In genomic region chr1:217063065-217063908, GRCh38 we compare ENCODE assay signal across 15 cellular contexts.
"Had no signal": no experiment of that assay in that cellular context is flagged by ENCODE, and none has a peak within 500 bp of the region (broad histone marks: within the 10 kb centered on the region; RNA-seq: fewer than 3 reads in every experiment).

No MANE protein-coding gene starts in this region.

- H3K27ac ChIP-seq: brain microvascular endothelial cell, esophagus muscularis mucosa, ovary, thoracic aorta had no signal

- H3K36me3 ChIP-seq: brain microvascular endothelial cell, esophagus muscularis mucosa, ovary, thoracic aorta had no signal

- H3K9me3 ChIP-seq: esophagus muscularis mucosa, ovary, thoracic aorta had no signal

- DNase-seq: activated CD4-positive, alpha-beta T cell treated with anti-CD3 and anti-CD28 coated beads, Interleukin-2, amount 50 U/mL, for 1 hour; activated CD8-positive, alpha-beta memory T cell treated with anti-CD3 and anti-CD28 coated beads, Interleukin-2, amount 50 U/mL, for 4 hours; activated effector memory CD4-positive, alpha-beta T cell treated with Interleukin-2 at 50 U/mL for 16 hours; activated naive CD4-positive, alpha-beta T cell treated with anti-CD3 and anti-CD28 coated beads, Interleukin-2, amount 10 ng/mL, durations not matched to agents 7 days and 5 days; activated naive CD8-positive, alpha-beta T cell treated with anti-CD3 and anti-CD28 coated beads, Interleukin-2, amount 50 U/mL, for 24 hours; activated T-cell treated with anti-CD3 and anti-CD28 coated beads, Interleukin-2, amount 50 U/mL, for 4 hours; aorta; brain microvascular endothelial cell; effector CD8-positive, alpha-beta T cell; left cardiac atrium; naive B cell; ovary; stimulated activated CD4-positive, alpha-beta T cell treated with anti-CD3 and anti-CD28 coated beads, Interleukin-4, amount 100 ng/mL, for 4 hours had no signal

- H3K27me3 ChIP-seq: brain microvascular endothelial cell, esophagus muscularis mucosa, ovary had no signal

- H3K4me3 ChIP-seq: esophagus muscularis mucosa, ovary, thoracic aorta had no signal
